15 cellular contexts compared by ENCODE assay signal in genomic region chr14:67267929-67268328, GRCh38. TPM values are rescaled to one million over a fixed set of nuclear protein-coding genes. Genes with fewer than 3 reads are reported as not detected.
DNase-seq lines count a peak whose midpoint lies in the region; ATAC-seq and TF ChIP-seq lines count a peak whose summit lies in the region.
"Had no signal": no experiment of that assay in that cellular context is flagged by ENCODE, and none has a peak within 500 bp of the region (broad histone marks: within the 10 kb centered on the region; RNA-seq: fewer than 3 reads in every experiment).

No MANE protein-coding gene starts in this region.

- TF ChIP-seq POLR2A in spleen (IDR thresholded peaks at IDR 0.05) (no peak), prostate gland (IDR thresholded peaks at IDR 0.05) (no peak)

- H3K4me3 Mint-ChIP-seq in chondrocyte (ENCODE audit: unreplicated experiment) (no peak overlapping the region), memory B cell (no peak overlapping the region)
- H3K4me3 Mint-ChIP-seq: activated CD4-positive, alpha-beta T cell treated with anti-CD3 and anti-CD28 coated beads, Interleukin-2, amount 10 ng/mL, durations not matched to agents 7 days and 5 days; IgD-negative memory B cell; T-helper 1 cell treated with Interleukin-12 subunit alpha and Interleukin-12 subunit beta and Interleukin-4 antibody, amounts not matched to agents 30 μg/mL and 1 μg/mL, for 36 hours had no signal

- DNase-seq in chondrocyte (ENCODE audit: low spot score): no peak
- DNase-seq in memory B cell (ENCODE audit: low spot score in 2 of 2): no peak
- no peak for DNase-seq in spleen
- no peak for DNase-seq in germinal center (ENCODE audit: low spot score)
- no peak for DNase-seq in ureter (ENCODE audit: low spot score)
- DNase-seq in prostate gland (ENCODE audit: low spot score): no peak
- DNase-seq: activated CD4-positive, alpha-beta T cell treated with anti-CD3 and anti-CD28 coated beads, Interleukin-2, amount 10 ng/mL, durations not matched to agents 7 days and 5 days; GDM1; NCI-H146 had no signal

- H3K4me1 Mint-ChIP-seq in chondrocyte (ENCODE audit: low read depth): peaks cover 60% of the 10 kb centered on the region
- H3K4me1 Mint-ChIP-seq in memory B cell: peaks cover 8% of the 10 kb centered on the region

- H3K27me3 ChIP-seq in HUES64 (ENCODE audit: insufficient read depth, low read length): no peaks in the 10 kb centered on the region
- H3K27me3 ChIP-seq in spleen (replicated peaks in 1 of 7): no peaks in the 10 kb centered on the region
- H3K27me3 ChIP-seq in prostate gland (replicated peaks; ENCODE audit: insufficient read depth): no peaks in the 10 kb centered on the region
- H3K27me3 ChIP-seq: ascending aorta had no signal

- peak overlapping the region; percentile 48 for H3K4me3 ChIP-seq in HUES64 (ENCODE audit: low read length)
- H3K4me3 ChIP-seq in spleen: no peak overlapping the region
- no peak overlapping the region for H3K4me3 ChIP-seq in prostate gland
- H3K4me3 ChIP-seq: ascending aorta had no signal

- H3K4me1 ChIP-seq in HUES64 (ENCODE audit: insufficient read depth, low read length): peaks cover 37% of the 10 kb centered on the region
- H3K4me1 ChIP-seq in spleen: peaks cover 0 to 54% (median 20%) of the 10 kb centered on the region in 6 donors
- no peaks in the 10 kb centered on the region for H3K4me1 ChIP-seq in prostate gland (replicated peaks)

- no peaks in the 10 kb centered on the region for H3K27me3 Mint-ChIP-seq in chondrocyte (ENCODE audit: low read depth)
- H3K27me3 Mint-ChIP-seq in memory B cell: no peaks in the 10 kb centered on the region
- H3K27me3 Mint-ChIP-seq: activated CD4-positive, alpha-beta T cell treated with anti-CD3 and anti-CD28 coated beads, Interleukin-2, amount 10 ng/mL, durations not matched to agents 7 days and 5 days; IgD-negative memory B cell had no signal

- H3K27ac ChIP-seq in HUES64 (ENCODE audit: low read depth, low read length) (peak overlapping the region; percentile 93), spleen (peak overlapping the region in 6 of 8 donors; percentile 15 to 65 (median 49)), prostate gland (no peak overlapping the region)
- H3K27ac ChIP-seq: ascending aorta had no signal

- H3K36me3 ChIP-seq in HUES64 (ENCODE audit: insufficient read depth, low read length): peaks cover 7% of the 10 kb centered on the region; the same call in 1 of the 2 replicates
- H3K36me3 ChIP-seq in spleen: peaks cover 0 to 22% (median 0%) of the 10 kb centered on the region in 6 donors
- H3K36me3 ChIP-seq in prostate gland: no peaks in the 10 kb centered on the region

- TF ChIP-seq CTCF in chondrocyte (IDR thresholded peaks at IDR 0.05): no peak
- TF ChIP-seq CTCF in spleen (IDR thresholded peaks at IDR 0.05 in 8 of 11, conservative IDR thresholded peaks at IDR 0.05 in 3 of 11): no peak
- TF ChIP-seq CTCF in prostate gland (IDR thresholded peaks at IDR 0.05): no peak

- peak overlapping the region; percentile 32; the same call in 1 of the 2 replicates for H3K9ac ChIP-seq in HUES64 (ENCODE audit: low read depth, low read length)

- no peaks in the 10 kb centered on the region for H3K9me3 Mint-ChIP-seq in chondrocyte (ENCODE audit: low read depth)
- H3K9me3 Mint-ChIP-seq in memory B cell: no peaks in the 10 kb centered on the region
- H3K9me3 Mint-ChIP-seq: activated CD4-positive, alpha-beta T cell treated with anti-CD3 and anti-CD28 coated beads, Interleukin-2, amount 10 ng/mL, durations not matched to agents 7 days and 5 days; IgD-negative memory B cell; T-helper 1 cell treated with Interleukin-12 subunit alpha and Interleukin-12 subunit beta and Interleukin-4 antibody, amounts not matched to agents 30 μg/mL and 1 μg/mL, for 36 hours had no signal

- ATAC-seq in memory B cell (ENCODE audit: low read depth) (no peak), HG02852 (IDR thresholded peaks at IDR 0.05; ENCODE audit: unreplicated experiment) (no peak)
- ATAC-seq: sciatic nerve had no signal

- 47% methylated on average over 2 of the region's 2 CpGs for WGBS in HUES64
- 79 to 93% (median 90%) methylated on average over 2 of the region's 2 CpGs for WGBS in spleen, 5 donors
- WGBS in prostate gland: 65% methylated on average over 2 of the region's 2 CpGs

- H3K9me3 ChIP-seq in HUES64 (ENCODE audit: insufficient read depth, low read depth, low read length) (no peaks in the 10 kb centered on the region), spleen (no peaks in the 10 kb centered on the region), prostate gland (no peaks in the 10 kb centered on the region)
- H3K9me3 ChIP-seq: ascending aorta had no signal

- H3K36me3 Mint-ChIP-seq in chondrocyte (ENCODE audit: low read depth): no peaks in the 10 kb centered on the region
- peaks cover 13% of the 10 kb centered on the region for H3K36me3 Mint-ChIP-seq in memory B cell

- H3K27ac Mint-ChIP-seq in chondrocyte (ENCODE audit: unreplicated experiment): peak overlapping the region; percentile 67
- peak overlapping the region; percentile 37 for H3K27ac Mint-ChIP-seq in memory B cell
- H3K27ac Mint-ChIP-seq: activated CD4-positive, alpha-beta T cell treated with anti-CD3 and anti-CD28 coated beads, Interleukin-2, amount 10 ng/mL, durations not matched to agents 7 days and 5 days; IgD-negative memory B cell; T-helper 1 cell treated with Interleukin-12 subunit alpha and Interleukin-12 subunit beta and Interleukin-4 antibody, amounts not matched to agents 30 μg/mL and 1 μg/mL, for 36 hours had no signal

- intact Hi-C loops in spleen (cut with DNase I; ENCODE audit: low total_unique reads) (no loop called here), prostate gland (cut with DNase I) (no loop called here)

RNA-seq across cellular contexts. Expression of gene PALS1, which starts 26.7 kb away (rescaled TPM):
- polyA plus RNA-seq in HUES64 (2013, experiment 1 of 2): 15.3 TPM
- polyA plus RNA-seq in HUES64 (2013, experiment 2 of 2): 17.8 TPM
- total RNA-seq in chondrocyte (12.5 to 14.5 TPM (median 14.3 TPM) in 3 replicates), spleen (10 to 100 TPM; 13.0 to 26.8 (median 21.2) TPM), ureter (36.8 TPM), prostate gland (10 to 100 TPM; 22.3 to 36.5 TPM)
- polyA plus RNA-seq in spleen: 1 to 10 TPM; 2.0 to 4.6 (median 2.3) TPM

Comparison
In these comparisons a context has a peak if more than half of its experiments do, and no peak if none do; other contexts are left out.
1. H3K27ac ChIP-seq: peak in HUES64 (single experiment) and spleen (6 of 8); none in prostate gland (0 of 2).